In genomic region chr2:64457518-64457917, GRCh38 we compare ENCODE assay signal across 23 cellular contexts. TPM values are rescaled to one million over a fixed set of nuclear protein-coding genes. Genes with fewer than 3 reads are reported as not detected.
DNase-seq lines count a peak whose midpoint lies in the region; ATAC-seq, FAIRE-seq and TF ChIP-seq lines count a peak whose summit lies in the region.
"Had no signal": no experiment of that assay in that cellular context is flagged by ENCODE, and none has a peak within 500 bp of the region (broad histone marks: within the 10 kb centered on the region; RNA-seq: fewer than 3 reads in every experiment).

No MANE protein-coding gene starts in this region.

- TF ChIP-seq CTCF in NB4 (IDR thresholded peaks at IDR 0.05; ENCODE audit: low read depth, low read length), result no peak
- TF ChIP-seq CTCF in H1 (IDR thresholded peaks at IDR 0.05; ENCODE audit: control extremely low read depth in 1 of 3, insufficient read depth in 1 of 3, low read depth in 1 of 3, low read length in 3 of 3), result peak in 1 of 3 experiments; percentile 15; a peak in 1 of 4 replicates

- no peaks in the 10 kb centered on the region for H3K27me3 ChIP-seq in H1 (replicated peaks in 1 of 4; ENCODE audit: control insufficient read depth in 3 of 4, extremely low read depth in 1 of 4, insufficient read depth in 3 of 4, low read length in 3 of 4)
- H3K27me3 ChIP-seq: BE2C, transverse colon had no signal

- H3K36me3 ChIP-seq in H1 (ENCODE audit: control insufficient read depth in 2 of 4, insufficient read depth in 4 of 4, low read length in 3 of 4), result peaks cover 5 to 37% (median 18%) of the 10 kb centered on the region in 4 experiments; a peak in 6 of 8 replicates
- H3K36me3 ChIP-seq: BE2C had no signal

- H3K14ac ChIP-seq in H1 (ENCODE audit: insufficient read length), result no peak overlapping the region

- no peak for ATAC-seq in HG03432 (IDR thresholded peaks at IDR 0.05; ENCODE audit: unreplicated experiment)
- ATAC-seq: activated T-cell treated with anti-CD3 and anti-CD28 coated beads, Interleukin-2, amount 50 U/mL, for 72 hours; lower lobe of right lung; stimulated activated naive CD8-positive, alpha-beta T cell treated with anti-CD3 and anti-CD28 coated beads, Interleukin-15, amount 100 ng/mL, for 72 hours had no signal

- H4K20me1 ChIP-seq in H1 (replicated peaks in 1 of 2; ENCODE audit: control insufficient read depth in 1 of 2, insufficient read depth in 2 of 2, low read length in 2 of 2), result no peaks in the 10 kb centered on the region

- no peak for FAIRE-seq in H1 (lab: Jason Lieb, UNC)
- FAIRE-seq: D721Med, frontal cortex, RCC 7860 had no signal

- H3K4ac ChIP-seq in H1 (replicated peaks; ENCODE audit: insufficient read length, low read depth, low read length), result no peak overlapping the region

- TF ChIP-seq RAD21 in H1 (IDR thresholded peaks at IDR 0.05 in 1 of 2, conservative IDR thresholded peaks at IDR 0.05 in 1 of 2; ENCODE audit: low read depth in 2 of 2, low read length in 2 of 2), result peak; percentile 41 to 47; a peak in 3 of 4 replicates

- no peak overlapping the region for H2AFZ ChIP-seq in H1 (ENCODE audit: low read length)

- no peak overlapping the region for H3K4me3 ChIP-seq in NB4 (ENCODE audit: low read depth, low read length)
- no peak overlapping the region for H3K4me3 ChIP-seq in H1 (ENCODE audit: extremely low read depth in 1 of 4, insufficient read depth in 2 of 4, low read depth in 3 of 4, low read length in 4 of 4)
- H3K4me3 ChIP-seq: lower lobe of right lung, transverse colon had no signal

- no peak overlapping the region for H3K56ac ChIP-seq in H1 (replicated peaks; ENCODE audit: insufficient read length, low read depth, low read length)

- H4K91ac ChIP-seq in H1 (replicated peaks; ENCODE audit: insufficient read length, low read length), result no peak overlapping the region

- no peak for TF ChIP-seq EP300 in H1 (IDR thresholded peaks at IDR 0.05; ENCODE audit: borderline replicate concordance in 1 of 2, low read depth in 2 of 2, low read length in 2 of 2)

- no peak overlapping the region for H3K27ac ChIP-seq in H1 (ENCODE audit: low read depth, low read length)
- H3K27ac ChIP-seq: lower lobe of right lung, transverse colon had no signal

- H3K79me1 ChIP-seq in H1 (ENCODE audit: low read depth, low read length), result no peaks in the 10 kb centered on the region

- no peak overlapping the region for H2BK5ac ChIP-seq in H1 (ENCODE audit: low read depth, low read length)

- CTCF ChIA-PET in H1 (lab: Charles Lee; ENCODE audit: partially characterized antibody), result interaction anchor here (0.6 to 3.5 kb wide), 14 partner anchors 11 to 1573 kb away, joined by 3 to 20 read pairs (median 3); no protein-coding TSS in a partner anchor

- H2BK12ac ChIP-seq in H1 (ENCODE audit: low read depth, low read length), result no peak overlapping the region

- TF ChIP-seq POLR2A in NB4 (IDR thresholded peaks at IDR 0.05; ENCODE audit: extremely low read depth, insufficient read length), result no peak
- TF ChIP-seq POLR2A in H1 (IDR thresholded peaks at IDR 0.05; ENCODE audit: control extremely low read depth in 1 of 2, low read depth in 2 of 2, low read length in 2 of 2), result no peak

- H2BK120ac ChIP-seq in H1 (replicated peaks; ENCODE audit: low read depth, low read length), result no peak overlapping the region

- peak; percentile 9 for DNase-seq in CD1c-positive myeloid dendritic cell (ENCODE audit: extremely low spot score)
- DNase-seq in GF-D8 (lab: John Stamatoyannopoulos, UW), result peak; percentile 6
- DNase-seq in NB4 (ENCODE audit: low read depth), result peak; percentile 39
- no peak for DNase-seq in H1 (ENCODE audit: low read depth in 1 of 2, low spot score in 2 of 2)
- no peak for DNase-seq in activated gamma-delta T cell treated with Interleukin-2 at 50 U/mL for 16 hours
- DNase-seq in T-helper 9 cell, result no peak
- DNase-seq: activated CD4-positive, alpha-beta T cell treated with anti-CD3 and anti-CD28 coated beads for 1 hour; activated T-cell treated with anti-CD3 and anti-CD28 coated beads, Interleukin-2, amount 50 U/mL, for 72 hours; BE2C; cerebellar nuclear complex; erythroblast; GDM1; islet precursor cell; lower lobe of right lung; NCI-H774; stimulated activated CD4-positive, alpha-beta T cell treated with anti-CD3 and anti-CD28 coated beads, Interleukin-4, amount 100 ng/mL, for 4 hours; stimulated activated naive CD8-positive, alpha-beta T cell treated with anti-CD3 and anti-CD28 coated beads, Interleukin-15, amount 100 ng/mL, for 72 hours; T1000; transverse colon had no signal

- H4K5ac ChIP-seq in H1 (ENCODE audit: insufficient read length, low read depth, low read length), result no peak overlapping the region

- H3K4me2 ChIP-seq in H1 (ENCODE audit: insufficient read depth in 1 of 2, low read depth in 2 of 2, low read length in 2 of 2), result no peak overlapping the region

- POLR2A ChIA-PET in H1 (lab: Charles Lee; ENCODE audit: partially characterized antibody), result interaction anchor here (0.7 kb wide), 1 partner anchor 9 kb away, joined by 3 read pairs; no protein-coding TSS in a partner anchor

- peaks cover 3% of the 10 kb centered on the region; the same call in 1 of the 2 replicates for H3K23me2 ChIP-seq in H1 (ENCODE audit: low read depth, low read length)

- H3K4me1 ChIP-seq in H1 (replicated peaks in 1 of 4; ENCODE audit: control insufficient read depth in 3 of 4, insufficient read depth in 4 of 4, low read length in 3 of 4), result peaks cover 0 to 7% (median 3%) of the 10 kb centered on the region in 4 experiments; a peak in 2 of 7 replicates
- H3K4me1 ChIP-seq: BE2C had no signal

- H4K8ac ChIP-seq in H1 (ENCODE audit: extremely low read depth, insufficient read depth, low read length), result no peak overlapping the region

- no peak overlapping the region for H3K18ac ChIP-seq in H1 (ENCODE audit: extremely low read depth, low read length)

- no peak overlapping the region for H3K23ac ChIP-seq in H1 (ENCODE audit: insufficient read length)

- no peaks in the 10 kb centered on the region for H3K9me3 ChIP-seq in H1 (ENCODE audit: insufficient read depth in 2 of 2, low read depth in 1 of 2, low read length in 1 of 2)
- H3K9me3 ChIP-seq: BE2C, lower lobe of right lung, transverse colon had no signal

- H2AK5ac ChIP-seq in H1 (ENCODE audit: low read depth, low read length), result no peak overlapping the region

- H2BK15ac ChIP-seq in H1 (ENCODE audit: low read length), result no peak overlapping the region

- H3K9ac ChIP-seq in H1 (replicated peaks in 1 of 4; ENCODE audit: extremely low read depth in 1 of 4, low read depth in 3 of 4, low read length in 3 of 4), result no peak overlapping the region

- H2BK20ac ChIP-seq in H1 (ENCODE audit: low read length), result no peak overlapping the region

- H3K79me2 ChIP-seq in H1 (ENCODE audit: control insufficient read depth in 1 of 2, insufficient read depth in 2 of 2, low read length in 2 of 2), result no peaks in the 10 kb centered on the region

TF ChIP-seq in H1, 55 proteins besides CTCF, POLR2A, EP300 and RAD21:
- TF ChIP-seq TBP (IDR thresholded peaks at IDR 0.05; ENCODE audit: low read depth, low read length) (no peak), HDAC6 (IDR thresholded peaks at IDR 0.05; ENCODE audit: low read depth, low read length) (no peak), BACH1 (IDR thresholded peaks at IDR 0.05; ENCODE audit: low read length) (no peak), SIN3A (conservative IDR thresholded peaks at IDR 0.05 in 1 of 2, IDR thresholded peaks at IDR 0.05 in 1 of 2; ENCODE audit: low read depth in 1 of 2, low read length in 2 of 2) (no peak), POLR2AphosphoS5 (IDR thresholded peaks at IDR 0.05; ENCODE audit: low read depth, low read length) (no peak), KDM4A (IDR thresholded peaks at IDR 0.05; ENCODE audit: low read depth, low read length, severe bottlenecking) (no peak), JUND (IDR thresholded peaks at IDR 0.05; ENCODE audit: low read length) (no peak), EZH2 (IDR thresholded peaks at IDR 0.05; ENCODE audit: low read depth, low read length, severe bottlenecking) (no peak), MAX (IDR thresholded peaks at IDR 0.05) (no peak), GABPA (IDR thresholded peaks at IDR 0.05; ENCODE audit: borderline replicate concordance, insufficient read depth, low read length) (no peak), ZNF274 (IDR thresholded peaks at IDR 0.05; ENCODE audit: borderline replicate concordance, extremely low read depth, low read length) (no peak), TCF12 (IDR thresholded peaks at IDR 0.05; ENCODE audit: low read depth, low read length) (no peak), SUZ12 (IDR thresholded peaks at IDR 0.05; ENCODE audit: low read length) (no peak), ATF3 (IDR thresholded peaks at IDR 0.05; ENCODE audit: insufficient read depth, low read depth, low read length) (no peak)

RNA-seq across cellular contexts. Expression of gene LGALSL, which starts 3.6 kb away (rescaled TPM):
- total RNA-seq in H1 (2021; fragmentation: NEBNext Ultra II Directional; extraction: Animal tissue kit (Norgen Biotek cat#: 25700)), result 29.2 and 32.3 TPM in 2 replicates
- 13.6 and 14.0 TPM in 2 replicates for polyA plus RNA-seq in H1 (2011; rRNA removed)
- polyA plus RNA-seq in H1 (2011; cell fraction: cytosol; rRNA removed), result 13.6 TPM
- 12.2 TPM for polyA plus RNA-seq in H1 (2011; cell fraction: nucleus; rRNA removed)
- 24.4 to 46.0 TPM (median 31.0 TPM) in 4 replicates for polyA plus RNA-seq in H1 (2012, experiment 1 of 2)
- polyA plus RNA-seq in H1 (2012, experiment 2 of 2), result 7.0 TPM
- polyA plus RNA-seq in H1 (2013, experiment 1 of 2), result 9.9 TPM
- 9.4 TPM for polyA plus RNA-seq in H1 (2013, experiment 2 of 2)
- polyA minus RNA-seq in H1 (2011; rRNA and poly(A)+ RNA removed), result 31.9 and 36.8 TPM in 2 replicates
- polyA minus RNA-seq in H1 (2011; cell fraction: cytosol; rRNA and poly(A)+ RNA removed), result 13.7 TPM
- polyA minus RNA-seq in H1 (2011; cell fraction: nucleus; rRNA and poly(A)+ RNA removed), result 10.4 TPM

Comparison
In these comparisons a context has a peak if more than half of its experiments do, and no peak if none do; other contexts are left out.
1. DNase-seq: peak in CD1c-positive myeloid dendritic cell (single experiment), GF-D8 (single experiment) and NB4 (single experiment); none in H1 (0 of 2), activated gamma-delta T cell treated with Interleukin-2 at 50 U/mL for 16 hours (single experiment) and T-helper 9 cell (single experiment).